ENCODE assay signal across 20 cellular contexts in genomic region chr2:138423198-138423597, GRCh38.
DNase-seq lines count a peak whose midpoint lies in the region; ATAC-seq, FAIRE-seq and TF ChIP-seq lines count a peak whose summit lies in the region.
"Had no signal": no experiment of that assay in that cellular context is flagged by ENCODE, and none has a peak within 500 bp of the region (broad histone marks: within the 10 kb centered on the region; RNA-seq: fewer than 3 reads in every experiment).

No MANE protein-coding gene starts in this region.

- TF ChIP-seq CTCF in keratinocyte (optimal IDR thresholded peaks at IDR 0.05 in 1 of 3, IDR thresholded peaks at IDR 0.05 in 1 of 3, conservative IDR thresholded peaks at IDR 0.05 in 1 of 3; ENCODE audit: extremely low read depth in 1 of 3, insufficient read depth in 2 of 3, low read length in 3 of 3) (no peak), right lobe of liver (IDR thresholded peaks at IDR 0.05) (no peak), hepatocyte (IDR thresholded peaks at IDR 0.05; ENCODE audit: poor library complexity) (no peak)

- no peak for TF ChIP-seq POLR2A in GM12891 (IDR thresholded peaks at IDR 0.05; ENCODE audit: low read depth, low read length)
- no peak for TF ChIP-seq POLR2A in right lobe of liver (IDR thresholded peaks at IDR 0.05)

- dilution Hi-C loops in keratinocyte (cut with MboI; ENCODE audit: extremely low pct_ligation_motif_present, low sequenced_read_pairs): no loop called here

- H3K4me2 ChIP-seq in keratinocyte (ENCODE audit: control insufficient read depth, extremely low read depth, insufficient read depth, low read depth, low read length) (no peak overlapping the region), hepatocyte (no peak overlapping the region)

- H3K27me3 ChIP-seq in keratinocyte (ENCODE audit: control insufficient read depth, extremely low read depth, insufficient read depth, low read length): no peaks in the 10 kb centered on the region
- H3K27me3 ChIP-seq in right lobe of liver: no peaks in the 10 kb centered on the region
- H3K27me3 ChIP-seq in hepatocyte: no peaks in the 10 kb centered on the region
- H3K27me3 ChIP-seq: BE2C had no signal

- H3K36me3 ChIP-seq in keratinocyte (ENCODE audit: control insufficient read depth in 2 of 2, extremely low read depth in 1 of 2, insufficient read depth in 2 of 2, low read length in 2 of 2): no peaks in the 10 kb centered on the region
- H3K36me3 ChIP-seq in right lobe of liver: no peaks in the 10 kb centered on the region
- no peaks in the 10 kb centered on the region for H3K36me3 ChIP-seq in hepatocyte (replicated peaks; ENCODE audit: insufficient read depth, low read depth)
- H3K36me3 ChIP-seq: BE2C had no signal

- H3K9me3 ChIP-seq in keratinocyte (ENCODE audit: control insufficient read depth, low read depth, low read length) (no peaks in the 10 kb centered on the region), right lobe of liver (peaks cover 0 to 2% (median 0%) of the 10 kb centered on the region in 4 donors), hepatocyte (ENCODE audit: low read depth) (no peaks in the 10 kb centered on the region)
- H3K9me3 ChIP-seq: BE2C had no signal

- DNase-seq in GM12891 (ENCODE audit: insufficient read length, low spot score) (no peak), keratinocyte (ENCODE audit: low read depth, low spot score) (no peak), right lobe of liver (no peak), NCI-H187 (lab: John Stamatoyannopoulos, UW) (no peak), hepatocyte (ENCODE audit: low spot score) (no peak)
- DNase-seq: ACHN; BE2C; C1 segment of cervical spinal cord; CD4-positive, CD25-positive, alpha-beta regulatory T cell; CD8-positive, alpha-beta memory T cell; COR-L47; GM23248; HCEC 1CT; IMR-90 had no signal

- H2AFZ ChIP-seq in keratinocyte (ENCODE audit: control insufficient read depth, low read length): no peak overlapping the region
- no peak overlapping the region for H2AFZ ChIP-seq in hepatocyte
- H2AFZ ChIP-seq: GM23248 had no signal

- H3K4me3 ChIP-seq in keratinocyte (ENCODE audit: control insufficient read depth in 2 of 3, extremely low read depth in 1 of 3, insufficient read depth in 2 of 3, low read depth in 1 of 3, low read length in 3 of 3) (no peak overlapping the region), right lobe of liver (peak overlapping the region in 1 of 3 donors; percentile 12), hepatocyte (no peak overlapping the region)
- H3K4me3 ChIP-seq: GM23248, K562 had no signal

- H3K9me1 ChIP-seq in keratinocyte (ENCODE audit: control insufficient read depth, extremely low read depth, insufficient read depth, low read length): no peaks in the 10 kb centered on the region

- WGBS in right lobe of liver (ENCODE audit: insufficient coverage, low coverage, low lambda C conversion rate, missing lambda C conversion rate): 35% methylated on average over 2 of the region's 2 CpGs
- WGBS in hepatocyte (ENCODE audit: low lambda C conversion rate, missing lambda C conversion rate): 77% methylated on average over 2 of the region's 2 CpGs

- FAIRE-seq in GM12891 (lab: Jason Lieb, UNC) (peak; percentile 23), keratinocyte (lab: Jason Lieb, UNC) (peak; percentile 51)
- FAIRE-seq: D721Med, GM18507, K562 had no signal

- H4K20me1 ChIP-seq in keratinocyte (ENCODE audit: control insufficient read depth, extremely low read depth, insufficient read depth, low read length): no peaks in the 10 kb centered on the region
- H4K20me1 ChIP-seq in hepatocyte (ENCODE audit: insufficient read depth, poor library complexity, severe bottlenecking): no peaks in the 10 kb centered on the region

- H3K79me2 ChIP-seq in keratinocyte (ENCODE audit: control insufficient read depth, insufficient read depth, low read length) (no peaks in the 10 kb centered on the region), hepatocyte (no peaks in the 10 kb centered on the region)

- H3K9ac ChIP-seq in keratinocyte (ENCODE audit: control insufficient read depth, extremely low read depth, insufficient read depth, low read length): no peak overlapping the region
- H3K9ac ChIP-seq: GM23248 had no signal

- H3K4me1 ChIP-seq in keratinocyte (ENCODE audit: control insufficient read depth, extremely low read depth, insufficient read depth, low read length): peaks cover 39% of the 10 kb centered on the region
- H3K4me1 ChIP-seq in right lobe of liver: peaks cover 3 to 42% (median 14%) of the 10 kb centered on the region in 4 donors
- peaks cover 11% of the 10 kb centered on the region for H3K4me1 ChIP-seq in hepatocyte (ENCODE audit: insufficient read depth)
- H3K4me1 ChIP-seq: BE2C had no signal

- intact Hi-C loops in right lobe of liver (cut with DNase I): no loop called here

- ATAC-seq in right lobe of liver: peak; percentile 22 to 44 (median 34)
- no peak for ATAC-seq in HG03457 (IDR thresholded peaks at IDR 0.05; ENCODE audit: unreplicated experiment)
- no peak for ATAC-seq in GM18873 (IDR thresholded peaks at IDR 0.05; ENCODE audit: low FRiP score, unreplicated experiment)
- ATAC-seq: K562 had no signal

- H3K9me2 ChIP-seq in hepatocyte (replicated peaks; ENCODE audit: insufficient read depth): no peaks in the 10 kb centered on the region

- H3K27ac ChIP-seq in keratinocyte (ENCODE audit: control insufficient read depth, insufficient read depth, low read length) (no peak overlapping the region), right lobe of liver (peak overlapping the region in 2 of 3 donors; percentile 57 to 63), hepatocyte (no peak overlapping the region)
- H3K27ac ChIP-seq: GM23248, HL-60 had no signal

TF ChIP-seq in GM12891, 5 proteins besides CTCF, POLR2A, EP300 and RAD21:
- no peak for TF ChIP-seq POU2F2 (IDR thresholded peaks at IDR 0.05; ENCODE audit: low read depth, low read length)
- no peak for TF ChIP-seq POLR2AphosphoS5 (IDR thresholded peaks at IDR 0.05; ENCODE audit: low read depth, low read length)
- TF ChIP-seq TAF1 (IDR thresholded peaks at IDR 0.05; ENCODE audit: low read depth, low read length): no peak
- TF ChIP-seq SPI1 (IDR thresholded peaks at IDR 0.05; ENCODE audit: low read depth, low read length): no peak
- TF ChIP-seq PAX5 (IDR thresholded peaks at IDR 0.05; ENCODE audit: insufficient read depth, low read length, severe bottlenecking): no peak

Comparison
In these comparisons a context has a peak if more than half of its experiments do, and no peak if none do; other contexts are left out.
1. H3K27ac ChIP-seq: peak in right lobe of liver (2 of 3); none in keratinocyte (single experiment) and hepatocyte (single experiment).
2. ATAC-seq: peak in right lobe of liver (4 of 4); none in HG03457 (single experiment) and GM18873 (single experiment).